In genomic region chr6:3887150-3887700, GRCh38 we compare ENCODE assay signal across 10 cellular contexts. TPM values are rescaled to one million over a fixed set of nuclear protein-coding genes. Genes with fewer than 3 reads are reported as not detected.
DNase-seq lines count a peak whose midpoint lies in the region; ATAC-seq and TF ChIP-seq lines count a peak whose summit lies in the region.
"Had no signal": no experiment of that assay in that cellular context is flagged by ENCODE, and none has a peak within 500 bp of the region (broad histone marks: within the 10 kb centered on the region; RNA-seq: fewer than 3 reads in every experiment).

No MANE protein-coding gene starts in this region.

- peak; percentile 62 for TF ChIP-seq CTCF in brain microvascular endothelial cell (IDR thresholded peaks at IDR 0.05; ENCODE audit: low read depth, low read length, missing control alignments)
- TF ChIP-seq CTCF in uterus (IDR thresholded peaks at IDR 0.05), result peak; percentile 32 to 46 (median 38)
- TF ChIP-seq CTCF in MM.1S (IDR thresholded peaks at IDR 0.05; ENCODE audit: low read length), result no peak

- CTCF ChIA-PET in activated naive CD4-positive, alpha-beta T cell treated with anti-CD3 and anti-CD28 coated beads for 36 hours (lab: Charles Lee), result interaction anchor here (0.6 to 1.7 kb wide), 6 partner anchors 40 to 144 kb away, joined by 3 to 9 read pairs (median 4); no protein-coding TSS in a partner anchor

- no peaks in the 10 kb centered on the region for H3F3A ChIP-seq in MM.1S (ENCODE audit: insufficient read depth, low read length)

- no peak overlapping the region for H3K4me3 ChIP-seq in brain microvascular endothelial cell (ENCODE audit: low read depth, low read length)
- H3K4me3 ChIP-seq in uterus, result no peak overlapping the region
- H3K4me3 ChIP-seq in MM.1S (ENCODE audit: low read length), result no peak overlapping the region

- H3K4me1 Mint-ChIP-seq in activated naive CD4-positive, alpha-beta T cell treated with anti-CD3 and anti-CD28 coated beads for 36 hours (ENCODE audit: low read depth), result no peaks in the 10 kb centered on the region
- H3K4me1 Mint-ChIP-seq in T-helper 2 cell treated with Interferon-gamma antibody and Interleukin-4, amounts not matched to agents 5 μg/mL and 100 μg/mL, for 36 hours (ENCODE audit: low read depth), result no peaks in the 10 kb centered on the region
- H3K4me1 Mint-ChIP-seq: CD4-positive, CD25-positive, alpha-beta regulatory T cell had no signal

- H3K9ac ChIP-seq in MM.1S (ENCODE audit: low read length), result no peak overlapping the region

- no peaks in the 10 kb centered on the region for H3K36me3 Mint-ChIP-seq in activated naive CD4-positive, alpha-beta T cell treated with anti-CD3 and anti-CD28 coated beads for 36 hours (ENCODE audit: low read depth)
- no peaks in the 10 kb centered on the region for H3K36me3 Mint-ChIP-seq in T-helper 2 cell treated with Interferon-gamma antibody and Interleukin-4, amounts not matched to agents 5 μg/mL and 100 μg/mL, for 36 hours (ENCODE audit: low read depth)
- H3K36me3 Mint-ChIP-seq: CD4-positive, CD25-positive, alpha-beta regulatory T cell had no signal

- H3K9me3 ChIP-seq in uterus, result no peaks in the 10 kb centered on the region
- no peaks in the 10 kb centered on the region for H3K9me3 ChIP-seq in MM.1S (replicated peaks; ENCODE audit: insufficient read depth, low read length)

- intact Hi-C loops in activated naive CD4-positive, alpha-beta T cell treated with anti-CD3 and anti-CD28 coated beads for 36 hours (cut with micrococcal nuclease), result loop anchor here (1.0 to 5.0 kb wide), 3 partner anchors 38 to 144 kb away; partner anchors contain the start of gene FAM50B
- intact Hi-C loops in left colon (cut with DNase I, micrococcal nuclease), result no loop called here
- intact Hi-C loops in uterus (cut with DNase I; ENCODE audit: low total_unique reads), result no loop called here

- H3K4me1 ChIP-seq in uterus (no peaks in the 10 kb centered on the region), MM.1S (ENCODE audit: low read length) (no peaks in the 10 kb centered on the region)

- in situ Hi-C loops in brain microvascular endothelial cell (cut with HindIII; ENCODE audit: low pct_ligation_motif_present, low sequenced_read_pairs), result no loop called here

- H3K4me2 ChIP-seq in MM.1S (ENCODE audit: low read depth, low read length), result no peak overlapping the region

- H3K9me2 ChIP-seq in MM.1S (replicated peaks; ENCODE audit: insufficient read depth, low read length), result no peaks in the 10 kb centered on the region

- H3K27ac ChIP-seq in brain microvascular endothelial cell (no peak overlapping the region), uterus (no peak overlapping the region), MM.1S (ENCODE audit: low read length) (no peak overlapping the region)

- no peak for TF ChIP-seq POLR2A in uterus (IDR thresholded peaks at IDR 0.05)

- H3K79me2 ChIP-seq in MM.1S (ENCODE audit: low read length), result no peaks in the 10 kb centered on the region

- H2AFZ ChIP-seq in MM.1S (ENCODE audit: low read length), result no peak overlapping the region

- no peaks in the 10 kb centered on the region for H3K36me3 ChIP-seq in brain microvascular endothelial cell (replicated peaks)
- no peaks in the 10 kb centered on the region for H3K36me3 ChIP-seq in uterus
- H3K36me3 ChIP-seq in MM.1S (replicated peaks; ENCODE audit: insufficient read depth, low read length), result no peaks in the 10 kb centered on the region

- H3K27me3 ChIP-seq in brain microvascular endothelial cell (replicated peaks) (no peaks in the 10 kb centered on the region), uterus (no peaks in the 10 kb centered on the region), MM.1S (replicated peaks; ENCODE audit: insufficient read depth, low read length) (no peaks in the 10 kb centered on the region)

- no peaks in the 10 kb centered on the region for H3K9me3 Mint-ChIP-seq in activated naive CD4-positive, alpha-beta T cell treated with anti-CD3 and anti-CD28 coated beads for 36 hours
- H3K9me3 Mint-ChIP-seq in T-helper 2 cell treated with Interferon-gamma antibody and Interleukin-4, amounts not matched to agents 5 μg/mL and 100 μg/mL, for 36 hours, result no peaks in the 10 kb centered on the region

- DNase-seq in activated naive CD4-positive, alpha-beta T cell treated with anti-CD3 and anti-CD28 coated beads for 36 hours, result peak; percentile 14
- DNase-seq in activated naive CD4-positive, alpha-beta T cell (lab: John Stamatoyannopoulos, UW), result no peak
- DNase-seq in brain microvascular endothelial cell (peak; percentile 10), left colon (no peak), uterus (no peak), MM.1S (no peak)
- DNase-seq in T-helper 2 cell treated with Interferon-gamma antibody and Interleukin-4, amounts not matched to agents 5 μg/mL and 100 μg/mL, for 36 hours (ENCODE audit: low spot score), result no peak
- DNase-seq: activated effector memory CD4-positive, alpha-beta T cell treated with anti-CD3 and anti-CD28 coated beads, Interleukin-2, amount 50 U/mL, for 16 hours had no signal

- no peak overlapping the region for H3K27ac Mint-ChIP-seq in activated naive CD4-positive, alpha-beta T cell treated with anti-CD3 and anti-CD28 coated beads for 36 hours
- H3K27ac Mint-ChIP-seq in T-helper 2 cell treated with Interferon-gamma antibody and Interleukin-4, amounts not matched to agents 5 μg/mL and 100 μg/mL, for 36 hours, result no peak overlapping the region

- ATAC-seq in left colon, result peak; percentile 24
- no peak for ATAC-seq in HG02870 (IDR thresholded peaks at IDR 0.05; ENCODE audit: unreplicated experiment)

- no peaks in the 10 kb centered on the region for H4K20me1 ChIP-seq in MM.1S (ENCODE audit: insufficient read depth, low read length)

- no peaks in the 10 kb centered on the region for H3K27me3 Mint-ChIP-seq in activated naive CD4-positive, alpha-beta T cell treated with anti-CD3 and anti-CD28 coated beads for 36 hours (ENCODE audit: low read depth)
- H3K27me3 Mint-ChIP-seq in T-helper 2 cell treated with Interferon-gamma antibody and Interleukin-4, amounts not matched to agents 5 μg/mL and 100 μg/mL, for 36 hours (ENCODE audit: low read depth), result peaks cover 3% of the 10 kb centered on the region

- H3K4me3 Mint-ChIP-seq in activated naive CD4-positive, alpha-beta T cell treated with anti-CD3 and anti-CD28 coated beads for 36 hours, result no peak overlapping the region
- H3K4me3 Mint-ChIP-seq in T-helper 2 cell treated with Interferon-gamma antibody and Interleukin-4, amounts not matched to agents 5 μg/mL and 100 μg/mL, for 36 hours, result no peak overlapping the region
- H3K4me3 Mint-ChIP-seq: CD4-positive, CD25-positive, alpha-beta regulatory T cell had no signal

RNA-seq across cellular contexts. Expression of gene FAM50B, which starts 38.1 kb away (rescaled TPM):
- total RNA-seq in activated naive CD4-positive, alpha-beta T cell treated with anti-CD3 and anti-CD28 coated beads for 36 hours, result 1 to 10 TPM; 4.4 to 5.1 TPM
- total RNA-seq in left colon (1 to 10 TPM; 2.7 to 5.1 TPM), uterus (10 to 100 TPM in 3 of 4 donors, 1 to 10 TPM in 1; 1.8 to 25.4 (median 12.2) TPM)

Comparison
In these comparisons a context has a peak if more than half of its experiments do, and no peak if none do; other contexts are left out.
1. DNase-seq: peak in activated naive CD4-positive, alpha-beta T cell treated with anti-CD3 and anti-CD28 coated beads for 36 hours (single experiment) and brain microvascular endothelial cell (single experiment); none in activated naive CD4-positive, alpha-beta T cell (0 of 4), left colon (0 of 2), uterus (0 of 2), MM.1S (single experiment) and T-helper 2 cell treated with Interferon-gamma antibody and Interleukin-4, amounts not matched to agents 5 μg/mL and 100 μg/mL, for 36 hours (single experiment).